ENCODE assay signal across 21 cellular contexts in genomic region chr4:147855670-147856069, GRCh38.
DNase-seq lines count a peak whose midpoint lies in the region; ATAC-seq and TF ChIP-seq lines count a peak whose summit lies in the region.
"Had no signal": no experiment of that assay in that cellular context is flagged by ENCODE, and none has a peak within 500 bp of the region (broad histone marks: within the 10 kb centered on the region; RNA-seq: fewer than 3 reads in every experiment).

No MANE protein-coding gene starts in this region.

- no peak overlapping the region for H3K4me3 Mint-ChIP-seq in MCF 10A (ENCODE audit: unreplicated experiment)
- H3K4me3 Mint-ChIP-seq: activated naive CD4-positive, alpha-beta T cell treated with anti-CD3 and anti-CD28 coated beads, Interleukin-2, amount 50 U/mL, for 24 hours; CD4-positive, alpha-beta memory T cell; effector memory CD8-positive, alpha-beta T cell; HFFc6; natural killer cell treated with Interleukin-12 subunit alpha and Interleukin-12 subunit beta and Interleukin-15 and Interleukin-18, amount 100 ng/mL, for 72 hours had no signal

- BruUV-seq in MCF 10A (replicated peaks; lab: Mats Ljungman, UMichigan), result no TSS peak

- TF ChIP-seq CTCF in heart left ventricle (IDR thresholded peaks at IDR 0.05) (no peak), GM13976 (IDR thresholded peaks at IDR 0.05; ENCODE audit: borderline replicate concordance, control extremely low read depth, extremely low read depth, insufficient read depth, missing control alignments) (no peak), MCF 10A (IDR thresholded peaks at IDR 0.05; ENCODE audit: unreplicated experiment) (no peak)

- no peaks in the 10 kb centered on the region for H3K9me3 ChIP-seq in heart left ventricle
- no peaks in the 10 kb centered on the region for H3K9me3 ChIP-seq in aorta (ENCODE audit: control insufficient read depth, low read length)

- H3K36me3 ChIP-seq in heart left ventricle (peaks cover 0 to 16% (median 0%) of the 10 kb centered on the region in 9 donors), aorta (ENCODE audit: control insufficient read depth in 1 of 2, insufficient read depth in 2 of 2, low read length in 1 of 2) (peaks cover 0 to 4% of the 10 kb centered on the region in 2 donors)

- H3K9me3 Mint-ChIP-seq in MCF 10A (ENCODE audit: unreplicated experiment), result no peaks in the 10 kb centered on the region
- H3K9me3 Mint-ChIP-seq: activated naive CD4-positive, alpha-beta T cell treated with anti-CD3 and anti-CD28 coated beads, Interleukin-2, amount 50 U/mL, for 24 hours; CD4-positive, alpha-beta memory T cell; effector memory CD8-positive, alpha-beta T cell; HFFc6; natural killer cell treated with Interleukin-12 subunit alpha and Interleukin-12 subunit beta and Interleukin-15 and Interleukin-18, amount 100 ng/mL, for 72 hours had no signal

- WGBS in heart left ventricle, 4 donors, result 26 to 52% (median 31%) methylated on average over 1 of the region's 1 CpG
- 4 to 6% methylated on average over 1 of the region's 1 CpG for WGBS in aorta, 2 donors

- intact Hi-C loops in Right ventricle myocardium inferior (cut with DNase I) (no loop called here), cardiac septum (cut with DNase I) (no loop called here), heart left ventricle (cut with DNase I) (loop anchor here in 2 of 10 donors (5.0 to 10.0 kb wide), 2 partner anchors 33 to 61 kb away; no protein-coding TSS in a partner anchor), aorta (cut with DNase I) (loop anchor here (5.0 kb wide), 2 partner anchors 33 to 38 kb away; no protein-coding TSS in a partner anchor), MCF 10A (cut with micrococcal nuclease) (no loop called here)

- H3K27me3 Mint-ChIP-seq in MCF 10A (ENCODE audit: insufficient read depth, unreplicated experiment), result no peaks in the 10 kb centered on the region
- H3K27me3 Mint-ChIP-seq: activated naive CD4-positive, alpha-beta T cell treated with anti-CD3 and anti-CD28 coated beads, Interleukin-2, amount 50 U/mL, for 24 hours; CD4-positive, alpha-beta memory T cell; effector memory CD8-positive, alpha-beta T cell; natural killer cell treated with Interleukin-12 subunit alpha and Interleukin-12 subunit beta and Interleukin-15 and Interleukin-18, amount 100 ng/mL, for 72 hours had no signal

- TF ChIP-seq POLR2A in heart left ventricle (IDR thresholded peaks at IDR 0.05), result no peak

- H3K4me3 ChIP-seq in heart left ventricle, result no peak overlapping the region
- no peak overlapping the region for H3K4me3 ChIP-seq in aorta (ENCODE audit: low read length in 2 of 2)

- POLR2A ChIA-PET in MCF 10A (lab: Yijun Ruan, JAX), result no interaction called here

- peaks cover 0 to 53% (median 26%) of the 10 kb centered on the region in 12 donors for H3K4me1 ChIP-seq in heart left ventricle
- H3K4me1 ChIP-seq in aorta (ENCODE audit: control insufficient read depth in 1 of 2, insufficient read depth in 2 of 2, low read length in 2 of 2), result peaks cover 0 to 4% of the 10 kb centered on the region in 2 donors

- H3K27ac ChIP-seq in heart left ventricle (peak overlapping the region in 9 of 12 donors; percentile 2 to 82 (median 53)), aorta (ENCODE audit: low read depth in 1 of 2, low read length in 2 of 2) (peak overlapping the region; percentile 43 to 57)
- H3K27ac ChIP-seq: 22Rv1 had no signal

- H3K27me3 ChIP-seq in heart left ventricle, result no peaks in the 10 kb centered on the region
- no peaks in the 10 kb centered on the region for H3K27me3 ChIP-seq in aorta (ENCODE audit: control insufficient read depth in 1 of 2, insufficient read depth in 2 of 2, low read length in 1 of 2)

- peaks cover 6% of the 10 kb centered on the region for H3K4me1 Mint-ChIP-seq in MCF 10A (ENCODE audit: insufficient read depth, unreplicated experiment)
- H3K4me1 Mint-ChIP-seq: activated naive CD4-positive, alpha-beta T cell treated with anti-CD3 and anti-CD28 coated beads, Interleukin-2, amount 50 U/mL, for 24 hours; CD4-positive, alpha-beta memory T cell had no signal

- no peak for DNase-seq in Right ventricle myocardium inferior (ENCODE audit: missing footprints)
- DNase-seq in cardiac septum (ENCODE audit: low spot score), result no peak
- no peak for DNase-seq in heart left ventricle
- peak; percentile 28 for DNase-seq in renal cortical epithelial cell (ENCODE audit: low read depth)
- no peak for DNase-seq in aorta
- DNase-seq in GM13976 (ENCODE audit: low spot score), result no peak
- no peak for DNase-seq in MCF 10A (ENCODE audit: unreplicated experiment)
- DNase-seq: activated CD4-positive, alpha-beta T cell treated with anti-CD3 and anti-CD28 coated beads for 1 hour; CD4-positive, alpha-beta memory T cell; effector memory CD8-positive, alpha-beta T cell; HFFc6; left colon; NCI-H1092 treated with DMSO at 0.1 percent for 48 hours; NCI-H2029 treated with DMSO at 0.1 percent for 48 hours; PC-3; SIG-M5; substantia nigra had no signal

- peaks cover 25% of the 10 kb centered on the region for H3K36me3 Mint-ChIP-seq in MCF 10A (ENCODE audit: insufficient read depth, unreplicated experiment)
- H3K36me3 Mint-ChIP-seq: activated naive CD4-positive, alpha-beta T cell treated with anti-CD3 and anti-CD28 coated beads, Interleukin-2, amount 50 U/mL, for 24 hours; natural killer cell treated with Interleukin-12 subunit alpha and Interleukin-12 subunit beta and Interleukin-15 and Interleukin-18, amount 100 ng/mL, for 72 hours had no signal

- H3K27ac Mint-ChIP-seq in MCF 10A (ENCODE audit: low read depth, unreplicated experiment), result no peak overlapping the region
- H3K27ac Mint-ChIP-seq: activated naive CD4-positive, alpha-beta T cell treated with anti-CD3 and anti-CD28 coated beads, Interleukin-2, amount 50 U/mL, for 24 hours; CD4-positive, alpha-beta memory T cell; natural killer cell treated with Interleukin-12 subunit alpha and Interleukin-12 subunit beta and Interleukin-15 and Interleukin-18, amount 100 ng/mL, for 72 hours had no signal

- CTCF ChIA-PET in MCF 10A (lab: Yijun Ruan, JAX), result interaction anchor here (4.5 to 7.4 kb wide), 2 partner anchors 11 to 147 kb away, joined by 39 to 46 read pairs; no protein-coding TSS in a partner anchor

- ATAC-seq in Right ventricle myocardium inferior (peak; percentile 74), heart left ventricle (peak; percentile 52 to 76 (median 67)), aorta (ENCODE audit: low FRiP score) (no peak), HG02885 (IDR thresholded peaks at IDR 0.05; ENCODE audit: poor library complexity, unreplicated experiment) (no peak)
- ATAC-seq: effector memory CD8-positive, alpha-beta T cell; left colon; natural killer cell treated with Interleukin-12 subunit alpha and Interleukin-12 subunit beta and Interleukin-15 and Interleukin-18, amount 100 ng/mL, for 72 hours; PC-3 had no signal

- in situ Hi-C loops in GM13976 (cut with MboI; ENCODE audit: low sequenced_read_pairs, unreplicated experiment), result no loop called here

Comparison
In these comparisons a context has a peak if more than half of its experiments do, and no peak if none do; other contexts are left out.
1. ATAC-seq: peak in Right ventricle myocardium inferior (single experiment) and heart left ventricle (4 of 4); none in aorta (single experiment) and HG02885 (single experiment).
2. intact Hi-C loops: an anchor here in aorta (5.0 kb wide); none called in Right ventricle myocardium inferior, cardiac septum and MCF 10A.